In the genomic region with DNA sequence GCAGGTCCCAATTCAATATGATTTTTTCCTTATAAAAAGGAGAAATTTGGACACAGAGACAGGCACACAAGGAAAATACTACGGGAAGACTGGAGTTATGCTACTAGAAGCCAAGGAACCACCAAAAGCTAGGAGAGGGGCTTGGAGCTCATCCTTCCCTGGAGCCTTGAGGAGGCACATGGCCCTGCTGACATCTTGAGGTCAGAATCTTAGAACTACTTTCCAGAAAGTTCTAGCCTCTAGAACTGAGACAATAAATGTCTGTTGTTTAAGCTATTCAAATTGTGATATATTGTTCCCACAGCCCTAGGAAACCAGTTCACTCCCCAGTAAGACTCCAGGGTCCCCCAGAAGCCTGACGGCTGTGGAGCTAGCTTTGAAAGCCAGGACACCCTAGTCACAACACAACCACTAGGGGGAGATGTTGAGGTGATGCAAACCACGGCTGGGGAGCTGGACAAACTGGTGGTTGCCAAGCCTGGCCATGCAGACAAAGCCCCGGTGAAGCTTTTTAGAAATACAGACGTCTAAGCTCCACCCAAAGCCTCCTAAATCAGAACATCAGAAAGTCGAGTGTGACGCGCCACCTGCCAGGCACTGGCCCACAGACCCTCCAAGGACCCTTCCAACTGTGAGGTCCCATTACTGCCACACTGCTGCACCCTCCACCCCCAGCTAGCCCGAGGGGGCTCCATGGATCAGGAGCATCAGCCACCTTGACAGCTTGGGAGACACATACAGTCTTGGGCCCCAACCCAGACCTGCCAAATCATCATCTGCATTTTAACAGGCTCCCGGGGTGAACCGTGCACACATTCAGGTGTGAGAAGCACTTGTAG, we compare ENCODE assay signal across 8 cellular contexts.
DNase-seq lines count a peak whose midpoint lies in the region; ATAC-seq and TF ChIP-seq lines count a peak whose summit lies in the region.

No MANE protein-coding gene starts in this region.

- DNase-seq in CD1c-positive myeloid dendritic cell (ENCODE audit: extremely low spot score): peak; percentile 72
- peak; percentile 83 for DNase-seq in GM19240 (ENCODE audit: insufficient read length, low spot score)
- peak; percentile 59 for DNase-seq in NOMO-1 treated with DMSO at 0.1 percent for 48 hours (lab: John Stamatoyannopoulos, UW; ENCODE audit: unreplicated experiment)
- peak; percentile 41 for DNase-seq in activated T-cell treated with anti-CD3 and anti-CD28 coated beads for 48 hours (ENCODE audit: low read depth)
- peak; percentile 67 for DNase-seq in fibroblast of gingiva (ENCODE audit: low read depth)
- DNase-seq in naive thymus-derived CD8-positive, alpha-beta T cell: peak in 8 of 10 donors; percentile 4 to 54 (median 31)
- DNase-seq in thyroid gland: peak; percentile 70 to 79

- H3K36me3 ChIP-seq in thyroid gland: no peaks in the 10 kb centered on the region

- WGBS in thyroid gland, 2 donors: 37 to 46% methylated on average over 7 to 11 of the region's 11 CpGs

- intact Hi-C loops in thyroid gland (cut with DNase I): loop anchor here (10.0 kb wide), 1 partner anchor 169 kb away; no protein-coding TSS in a partner anchor

- no peaks in the 10 kb centered on the region for H3K27me3 ChIP-seq in thyroid gland

- peak; percentile 85 for ATAC-seq in HG03571 (IDR thresholded peaks at IDR 0.05; ENCODE audit: unreplicated experiment)
- peak in 1 of 2 donors; percentile 39 for ATAC-seq in naive thymus-derived CD8-positive, alpha-beta T cell

- H3K27ac ChIP-seq in thyroid gland: no peak overlapping the region

- H3K4me3 Mint-ChIP-seq in naive thymus-derived CD8-positive, alpha-beta T cell: no peak overlapping the region

- peaks cover 0 to 6% (median 2%) of the 10 kb centered on the region in 4 donors for H3K4me1 Mint-ChIP-seq in naive thymus-derived CD8-positive, alpha-beta T cell

- H3K4me1 ChIP-seq in thyroid gland: peaks cover 3 to 8% of the 10 kb centered on the region in 2 donors

- H3K36me3 Mint-ChIP-seq in naive thymus-derived CD8-positive, alpha-beta T cell: no peaks in the 10 kb centered on the region

- no peaks in the 10 kb centered on the region for H3K9me3 ChIP-seq in thyroid gland

- TF ChIP-seq POLR2A in thyroid gland (IDR thresholded peaks at IDR 0.05): no peak

- H3K9me3 Mint-ChIP-seq in naive thymus-derived CD8-positive, alpha-beta T cell: no peaks in the 10 kb centered on the region

- no peaks in the 10 kb centered on the region for H3K27me3 Mint-ChIP-seq in naive thymus-derived CD8-positive, alpha-beta T cell

- H3K27ac Mint-ChIP-seq in naive thymus-derived CD8-positive, alpha-beta T cell: peak overlapping the region in 1 of 10 donors; percentile 43

- TF ChIP-seq CTCF in thyroid gland (IDR thresholded peaks at IDR 0.05): peak; percentile 62 to 89 (median 77)

- no peak overlapping the region for H3K4me3 ChIP-seq in thyroid gland (replicated peaks in 1 of 3)

- POLR2A ChIA-PET in naive thymus-derived CD8-positive, alpha-beta T cell (lab: Charles Lee): no interaction called here

Comparison
In these comparisons a context has a peak if more than half of its experiments do, and no peak if none do; other contexts are left out.
1. DNase-seq: peak in every context shown above with its lines; median percentile 83 in GM19240; 74 in thyroid gland; 72 in CD1c-positive myeloid dendritic cell; 67 in fibroblast of gingiva; 59 in NOMO-1 treated with DMSO at 0.1 percent for 48 hours; 41 in activated T-cell treated with anti-CD3 and anti-CD28 coated beads for 48 hours; 31 in naive thymus-derived CD8-positive, alpha-beta T cell.